Comparison of ENCODE assay signal across 8 cellular contexts in the genomic region with DNA sequence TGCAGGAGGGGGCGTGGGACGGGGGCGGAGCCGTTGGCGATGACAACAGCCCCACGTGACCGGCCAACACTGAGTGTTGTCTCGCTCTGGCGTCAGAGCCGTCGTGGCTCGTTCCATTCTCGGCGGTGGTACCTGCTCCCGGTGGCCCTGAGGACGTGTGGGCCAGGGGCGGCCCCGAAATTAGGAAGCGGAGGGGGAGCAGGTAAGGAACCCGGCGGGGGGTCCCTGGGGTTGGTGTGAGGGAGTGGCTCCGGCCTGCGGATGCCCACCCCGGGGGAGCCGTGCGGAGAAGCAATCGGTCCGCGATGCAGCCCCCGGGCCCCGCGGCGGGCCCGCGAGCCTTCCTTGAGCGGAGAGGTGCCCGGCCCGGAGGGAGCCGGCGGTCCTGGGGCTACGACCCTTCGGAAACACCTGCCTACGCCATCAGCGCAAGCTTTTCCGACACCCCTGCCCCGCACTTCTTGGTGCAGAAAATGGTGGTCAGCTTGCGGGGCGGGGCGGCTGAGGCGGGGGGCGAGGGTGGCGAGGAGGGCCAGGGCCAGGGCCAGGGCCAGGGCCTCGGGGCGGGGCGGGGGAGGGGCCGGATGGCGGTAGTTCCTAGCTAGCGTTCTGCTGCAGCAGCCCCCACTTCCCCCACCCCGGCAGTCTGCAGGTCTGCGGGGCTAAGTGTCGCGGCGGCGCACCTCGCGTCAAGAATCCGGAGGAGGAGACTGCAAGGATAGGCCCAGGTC. TPM values are rescaled to one million over a fixed set of nuclear protein-coding genes. Genes with fewer than 3 reads are reported as not detected.
DNase-seq lines count a peak whose midpoint lies in the region; ATAC-seq and TF ChIP-seq lines count a peak whose summit lies in the region.

BEX4 (plus strand) TSS at position 72 of the 731 bp plus-strand sequence. CDS start 1,046 bp downstream, outside the sequence.

- H4K5ac ChIP-seq in IMR-90 (ENCODE audit: low read depth, low read length) = no peak within 1 kb of the TSS

- peak within 1 kb of the TSS; percentile 30; the same call in 1 of the 2 replicates for H3K9ac ChIP-seq in IMR-90 (ENCODE audit: low read depth, low read length)

- H3K9me3 ChIP-seq in IMR-90 (ENCODE audit: control insufficient read depth, insufficient read depth, low read length) = no peaks in the 10 kb centered on the region
- H3K9me3 ChIP-seq in upper lobe of right lung = no peaks in the 10 kb centered on the region

- 53% methylated on average over 23 of the region's 67 CpGs; no CpG with 5 or more reads in 1 of the 2 experiments for WGBS in IMR-90 (ENCODE audit: extremely low coverage in 2 of 2, insufficient read length in 1 of 2), 2 experiments

- no peak within 1 kb of the TSS for H2BK15ac ChIP-seq in IMR-90 (ENCODE audit: low read depth, low read length)

- H3K27ac Mint-ChIP-seq in T-helper 2 cell treated with Interferon-gamma antibody and Interleukin-4, amounts not matched to agents 5 μg/mL and 100 μg/mL, for 36 hours = peak within 1 kb of the TSS; percentile 90

- H2BK20ac ChIP-seq in IMR-90 (ENCODE audit: low read depth, low read length) = no peak within 1 kb of the TSS

- dilution Hi-C loops in IMR-90 (cut with HindIII; ENCODE audit: low sequenced_read_pairs, unreplicated experiment) = no loop called here

- TF ChIP-seq CTCF in IMR-90 (conservative IDR thresholded peaks at IDR 0.05; ENCODE audit: low read depth, low read length) = no peak
- no peak for TF ChIP-seq CTCF in upper lobe of right lung (IDR thresholded peaks at IDR 0.05)

- H3K4me1 Mint-ChIP-seq in T-helper 2 cell treated with Interferon-gamma antibody and Interleukin-4, amounts not matched to agents 5 μg/mL and 100 μg/mL, for 36 hours (ENCODE audit: low read depth) = peaks cover 3% of the 10 kb centered on the region

- H4K20me1 ChIP-seq in IMR-90 (ENCODE audit: insufficient read depth, low read length) = no peaks in the 10 kb centered on the region

- H3K18ac ChIP-seq in IMR-90 (ENCODE audit: low read depth, low read length) = no peak within 1 kb of the TSS

- no peak within 1 kb of the TSS for H2BK120ac ChIP-seq in IMR-90 (ENCODE audit: low read depth, low read length)

- peak within 1 kb of the TSS; percentile 88 for H3K4me2 ChIP-seq in IMR-90 (ENCODE audit: low read depth, low read length)

- H3K27me3 ChIP-seq in IMR-90 (ENCODE audit: control insufficient read depth, insufficient read depth, low read length) = peaks cover 11% of the 10 kb centered on the region
- H3K27me3 ChIP-seq in upper lobe of right lung = no peaks in the 10 kb centered on the region

- CTCF ChIA-PET in IMR-90 (lab: Yijun Ruan, JAX) = no interaction called here

- no peak for TF ChIP-seq RAD21 in IMR-90 (IDR thresholded peaks at IDR 0.05; ENCODE audit: low read length)

- DNase-seq in DMS53 treated with DMSO at 0.1 percent for 48 hours (lab: John Stamatoyannopoulos, UW; ENCODE audit: unreplicated experiment) (peak; percentile 54), IMR-90 (peak; percentile 41), amygdala (lab: John Stamatoyannopoulos, UW) (peak in 55 of 56 donors; percentile 11 to 90 (median 72)), left ventricle myocardium superior (peak; percentile 89), pulmonary artery endothelial cell (ENCODE audit: low read depth, low spot score) (peak; percentile 10), upper lobe of right lung (peak; percentile 91)
- peak; percentile 80 for DNase-seq in T-helper 2 cell treated with Interferon-gamma antibody and Interleukin-4, amounts not matched to agents 5 μg/mL and 100 μg/mL, for 36 hours (ENCODE audit: low spot score)

- intact Hi-C loops in IMR-90 (cut with micrococcal nuclease) = no loop called here
- intact Hi-C loops in left ventricle myocardium superior (cut with micrococcal nuclease) = no loop called here
- intact Hi-C loops in upper lobe of right lung (cut with DNase I) = no loop called here

- H3K36me3 ChIP-seq in IMR-90 (ENCODE audit: control insufficient read depth, insufficient read depth, low read length) (no peaks in the 10 kb centered on the region), upper lobe of right lung (no peaks in the 10 kb centered on the region)

- H3K27ac ChIP-seq in IMR-90 (ENCODE audit: insufficient read depth, low read length) = no peak within 1 kb of the TSS
- H3K27ac ChIP-seq in upper lobe of right lung = peak within 1 kb of the TSS; percentile 86

- H3K4me1 ChIP-seq in IMR-90 (ENCODE audit: control insufficient read depth, insufficient read depth, low read length) = no peaks in the 10 kb centered on the region
- no peaks in the 10 kb centered on the region for H3K4me1 ChIP-seq in upper lobe of right lung

- H3K14ac ChIP-seq in IMR-90 (replicated peaks; ENCODE audit: low read depth, low read length) = no peak within 1 kb of the TSS

- no peak within 1 kb of the TSS for H2BK5ac ChIP-seq in IMR-90 (ENCODE audit: low read depth, low read length, poor library complexity, severe bottlenecking)

- H3K56ac ChIP-seq in IMR-90 (ENCODE audit: extremely low read depth, insufficient read depth, low read length) = no peak within 1 kb of the TSS

- peaks cover 4% of the 10 kb centered on the region for H3K36me3 Mint-ChIP-seq in T-helper 2 cell treated with Interferon-gamma antibody and Interleukin-4, amounts not matched to agents 5 μg/mL and 100 μg/mL, for 36 hours (ENCODE audit: low read depth)

- no peaks in the 10 kb centered on the region for H3K9me3 Mint-ChIP-seq in T-helper 2 cell treated with Interferon-gamma antibody and Interleukin-4, amounts not matched to agents 5 μg/mL and 100 μg/mL, for 36 hours

- BruUV-seq in IMR-90 (replicated peaks; lab: Mats Ljungman, UMichigan) = no TSS peak

- TF ChIP-seq POLR2A in IMR-90 (IDR thresholded peaks at IDR 0.05; ENCODE audit: low read depth, low read length) = no peak

- POLR2A ChIA-PET in IMR-90 (lab: Charles Lee; ENCODE audit: unreplicated experiment) = interaction anchor here (0.6 kb wide), 1 partner anchor 258 kb away, joined by 3 read pairs; no protein-coding TSS in a partner anchor

- in situ Hi-C loops in IMR-90 (cut with MboI; ENCODE audit: low sequenced_read_pairs) = loop anchor here (10.0 kb wide), 1 partner anchor 250 kb away; no protein-coding TSS in a partner anchor

- H3K27me3 Mint-ChIP-seq in T-helper 2 cell treated with Interferon-gamma antibody and Interleukin-4, amounts not matched to agents 5 μg/mL and 100 μg/mL, for 36 hours (ENCODE audit: low read depth) = peaks cover 12% of the 10 kb centered on the region

- no peak within 1 kb of the TSS for H3K4ac ChIP-seq in IMR-90 (ENCODE audit: low read depth, low read length)

- H2AK5ac ChIP-seq in IMR-90 (ENCODE audit: low read depth, low read length) = no peak within 1 kb of the TSS

- no peak within 1 kb of the TSS for H4K91ac ChIP-seq in IMR-90 (ENCODE audit: insufficient read depth, low read depth, low read length)

- no peaks in the 10 kb centered on the region for H3K79me1 ChIP-seq in IMR-90 (ENCODE audit: low read depth in 1 of 2, low read length in 2 of 2)

- H4K8ac ChIP-seq in IMR-90 (ENCODE audit: low read depth in 2 of 2, low read length in 2 of 2) = peak within 1 kb of the TSS in 1 of 2 experiments; percentile 65; a peak in 1 of 4 replicates

- ATAC-seq in GM21526 (IDR thresholded peaks at IDR 0.05; ENCODE audit: low FRiP score, unreplicated experiment) (peak; percentile 91), IMR-90 (ENCODE audit: low read depth) (peak; percentile 84), left ventricle myocardium superior (peak; percentile 100), upper lobe of right lung (peak; percentile 99)

- H3K4me3 ChIP-seq in IMR-90 (ENCODE audit: insufficient read depth, low read depth, low read length) (peak within 1 kb of the TSS; percentile 61), upper lobe of right lung (peak within 1 kb of the TSS; percentile 68)

- peak within 1 kb of the TSS; percentile 90 for H2AFZ ChIP-seq in IMR-90 (replicated peaks; ENCODE audit: low read length, poor library complexity)

- peak within 1 kb of the TSS; percentile 85 for H3K4me3 Mint-ChIP-seq in T-helper 2 cell treated with Interferon-gamma antibody and Interleukin-4, amounts not matched to agents 5 μg/mL and 100 μg/mL, for 36 hours

- H3K9me1 ChIP-seq in IMR-90 (ENCODE audit: insufficient read depth, low read length) = no peaks in the 10 kb centered on the region

- H2AK9ac ChIP-seq in IMR-90 (replicated peaks; ENCODE audit: low read depth, low read length, poor library complexity) = peak within 1 kb of the TSS; percentile 51

- H3K23ac ChIP-seq in IMR-90 (ENCODE audit: low read depth, low read length) = no peak within 1 kb of the TSS

TF ChIP-seq in IMR-90, 13 proteins besides CTCF, POLR2A, EP300 and RAD21:
- TF ChIP-seq, protein P1, sequence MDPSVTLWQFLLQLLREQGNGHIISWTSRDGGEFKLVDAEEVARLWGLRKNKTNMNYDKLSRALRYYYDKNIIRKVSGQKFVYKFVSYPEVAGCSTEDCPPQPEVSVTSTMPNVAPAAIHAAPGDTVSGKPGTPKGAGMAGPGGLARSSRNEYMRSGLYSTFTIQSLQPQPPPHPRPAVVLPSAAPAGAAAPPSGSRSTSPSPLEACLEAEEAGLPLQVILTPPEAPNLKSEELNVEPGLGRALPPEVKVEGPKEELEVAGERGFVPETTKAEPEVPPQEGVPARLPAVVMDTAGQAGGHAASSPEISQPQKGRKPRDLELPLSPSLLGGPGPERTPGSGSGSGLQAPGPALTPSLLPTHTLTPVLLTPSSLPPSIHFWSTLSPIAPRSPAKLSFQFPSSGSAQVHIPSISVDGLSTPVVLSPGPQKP (IDR thresholded peaks at IDR 0.05; ENCODE audit: borderline replicate concordance, low read depth, low read length) = no peak
- peak; percentile 25; the same call in 1 of the 2 replicates for TF ChIP-seq MAZ (IDR thresholded peaks at IDR 0.05; ENCODE audit: borderline replicate concordance, low read depth, low read length)
- TF ChIP-seq USF2 (IDR thresholded peaks at IDR 0.05; ENCODE audit: low read depth, low read length) = peak; percentile 92

RNA-seq across cellular contexts. Expression of gene BEX4, which starts in this region (rescaled TPM):
- total RNA-seq in IMR-90 (2012; rRNA removed) = 0.54 and 3.3 TPM in 2 replicates
- polyA plus RNA-seq in IMR-90 (2012; rRNA removed) = 4.5 and 6.8 TPM in 2 replicates
- polyA plus RNA-seq in IMR-90 (2012; cell fraction: cytosol; rRNA removed) = 0.99 and 2.0 TPM in 2 replicates
- 0.36 and 3.7 TPM in 2 replicates for polyA plus RNA-seq in IMR-90 (2012; cell fraction: nucleus; rRNA removed; ENCODE audit: low replicate concordance)
- total RNA-seq in left ventricle myocardium superior = 29.6 TPM
- 19.1 and 20.6 TPM in 2 replicates for total RNA-seq in pulmonary artery endothelial cell
- total RNA-seq in upper lobe of right lung = 36.1 TPM

Comparison
In these comparisons a context has a peak if more than half of its experiments do, and no peak if none do; other contexts are left out.
1. DNase-seq: peak in every context shown above with its lines; median percentile 91 in upper lobe of right lung; 89 in left ventricle myocardium superior; 80 in T-helper 2 cell treated with Interferon-gamma antibody and Interleukin-4, amounts not matched to agents 5 μg/mL and 100 μg/mL, for 36 hours; 72 in amygdala; 54 in DMS53 treated with DMSO at 0.1 percent for 48 hours; 41 in IMR-90; 10 in pulmonary artery endothelial cell.